ENCODE assay signal across 15 cellular contexts in the genomic region with DNA sequence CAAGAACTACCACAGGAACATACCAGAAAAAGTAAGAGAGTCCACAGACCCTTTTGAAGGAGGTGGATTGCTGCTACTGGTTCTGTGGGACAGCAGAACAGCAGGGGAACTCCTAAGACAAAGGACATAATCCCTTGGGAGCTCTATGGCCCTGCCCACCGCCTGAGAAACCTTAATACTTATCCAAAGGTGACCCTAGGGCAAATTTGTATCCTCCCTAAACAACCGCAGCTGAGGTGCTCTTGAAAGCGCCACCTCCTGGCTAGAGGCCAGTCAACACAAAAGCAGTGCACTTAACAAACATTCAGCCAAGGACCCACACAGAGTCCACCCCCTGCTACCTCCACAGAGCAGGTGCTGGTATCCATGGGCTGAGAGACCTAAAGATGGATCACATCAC.
A peak's percentile ranks its signal among the peaks of the same experiment; 100 is the strongest.
DNase-seq lines count a peak whose midpoint lies in the region.
"Had no signal": no experiment of that assay in that cellular context is flagged by ENCODE, and none has a peak within 500 bp of the region (broad histone marks: within the 10 kb centered on the region; RNA-seq: fewer than 3 reads in every experiment).

No MANE protein-coding gene starts in this region.

- WGBS in iPS DF 6.9 (ENCODE audit: insufficient coverage, insufficient read length) = no CpG with 5 or more reads among the region's 3 CpGs

- 0 out of 2 replicates have a peak, but pooled peaks cover 1% of the 10 kb centered on the region for H3K4me1 ChIP-seq in iPS DF 6.9 (ENCODE audit: control insufficient read depth, insufficient read depth, low read length)
- H3K4me1 ChIP-seq: parathyroid adenoma had no signal

- no peaks in the 10 kb centered on the region for H3K9me3 ChIP-seq in iPS DF 6.9 (ENCODE audit: control insufficient read depth, insufficient read depth, low read length)

- H3K27me3 ChIP-seq in H7 (ENCODE audit: control insufficient read depth, insufficient read depth, low read length) (no peaks in the 10 kb centered on the region), iPS DF 6.9 (ENCODE audit: control insufficient read depth, insufficient read depth, low read length) (no peaks in the 10 kb centered on the region)

- H3K36me3 ChIP-seq in H7 (replicated peaks; ENCODE audit: control insufficient read depth, insufficient read depth, low read length) (no peaks in the 10 kb centered on the region), iPS DF 6.9 (ENCODE audit: control insufficient read depth, insufficient read depth, low read length) (no peaks in the 10 kb centered on the region)

- DNase-seq in DMS153 (lab: John Stamatoyannopoulos, UW) (peak; percentile 44), DMS153 treated with DMSO at 0.1 percent for 48 hours (lab: John Stamatoyannopoulos, UW; ENCODE audit: unreplicated experiment) (no peak), H7 (peak; percentile 37), NCI-H345 treated with DMSO at 0.1 percent for 48 hours (lab: John Stamatoyannopoulos, UW; ENCODE audit: unreplicated experiment) (peak; percentile 9), iPS DF 6.9 (ENCODE audit: low read depth, low spot score) (peak; percentile 61), superior temporal gyrus (ENCODE audit: extremely low spot score) (no peak), G401 (ENCODE audit: low spot score) (no peak), LoVo (ENCODE audit: low spot score) (no peak)
- DNase-seq: 8988T; cerebellar nuclear complex; effector memory CD8-positive, alpha-beta T cell; hypothalamus; left ventricle myocardium superior; stimulated activated CD4-positive, alpha-beta T cell treated with anti-CD3 and anti-CD28 coated beads, Interleukin-4, amount 100 ng/mL, for 4 hours had no signal

- in situ Hi-C loops in G401 (cut with HindIII; ENCODE audit: low sequenced_read_pairs) = no loop called here

- H3K4me3 ChIP-seq in H7 (ENCODE audit: insufficient read depth, low read depth, low read length) (no peak overlapping the region), iPS DF 6.9 (ENCODE audit: low read length) (no peak overlapping the region)

- H3K27ac ChIP-seq in iPS DF 6.9 (ENCODE audit: low read length) = no peak overlapping the region
- H3K27ac ChIP-seq: parathyroid adenoma had no signal

Comparison
In these comparisons a context has a peak if more than half of its experiments do, and no peak if none do; other contexts are left out.
1. DNase-seq: peak in DMS153 (single experiment), H7 (single experiment), NCI-H345 treated with DMSO at 0.1 percent for 48 hours (single experiment) and iPS DF 6.9 (single experiment); none in DMS153 treated with DMSO at 0.1 percent for 48 hours (single experiment), superior temporal gyrus (single experiment), G401 (single experiment) and LoVo (single experiment).